ENCODE assay signal across 8 cellular contexts in the genomic region with DNA sequence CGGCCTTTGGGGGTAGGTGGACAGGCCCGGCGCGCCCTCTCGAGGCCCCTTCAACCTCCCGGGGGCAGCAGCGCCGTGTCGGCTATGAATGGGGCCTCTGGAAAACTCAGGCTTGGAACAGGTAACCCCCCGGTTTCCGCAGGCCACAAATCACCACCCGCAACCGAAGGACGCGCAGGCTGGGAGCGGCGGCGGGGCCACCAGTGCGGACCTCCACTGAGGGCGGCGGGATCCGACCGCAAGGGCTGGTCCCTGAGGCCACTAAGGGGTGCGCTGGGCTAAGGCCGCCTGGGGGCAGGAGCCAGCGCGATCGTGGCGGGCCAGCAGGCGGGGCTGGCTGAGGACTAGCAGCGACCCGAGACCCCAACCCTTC. TPM values are rescaled to one million over a fixed set of nuclear protein-coding genes. Genes with fewer than 3 reads are reported as not detected.
DNase-seq lines count a peak whose midpoint lies in the region; ATAC-seq and TF ChIP-seq lines count a peak whose summit lies in the region.

No MANE protein-coding gene starts in this region.

- H3K27ac ChIP-seq in neutrophil, result peak overlapping the region; percentile 96

- H3K9me3 Mint-ChIP-seq in activated B cell treated with CpG ODN at 0.5 μM for 24 hours, result no peaks in the 10 kb centered on the region

- peaks cover 41% of the 10 kb centered on the region for H3K36me3 ChIP-seq in neutrophil

- TF ChIP-seq CTCF in activated B cell treated with CpG ODN at 0.5 μM for 24 hours (IDR thresholded peaks at IDR 0.05) (no peak), fibroblast of villous mesenchyme (IDR thresholded peaks at IDR 0.05; ENCODE audit: insufficient read depth, low read depth, low read length) (peak; percentile 29), neutrophil (IDR thresholded peaks at IDR 0.05) (no peak)

- peak overlapping the region; percentile 91 for H3K4me3 Mint-ChIP-seq in activated B cell treated with CpG ODN at 0.5 μM for 24 hours

- CTCF ChIA-PET in activated B cell treated with CpG ODN at 0.5 μM for 24 hours (lab: Charles Lee), result interaction anchor here (0.6 to 2.2 kb wide), 10 partner anchors 10 to 524 kb away, joined by 3 to 22 read pairs (median 4); a partner anchor contains a TSS

- peaks cover 48 to 50% of the 10 kb centered on the region in 2 experiments for H3K4me1 ChIP-seq in neutrophil (ENCODE audit: control insufficient read depth in 1 of 2, insufficient read depth in 1 of 2, low read depth in 1 of 2, low read length in 1 of 2)

- H3K4me3 ChIP-seq in fibroblast of villous mesenchyme (ENCODE audit: low read depth, low read length) (peak overlapping the region; percentile 93), neutrophil (ENCODE audit: low read depth in 1 of 2, low read length in 1 of 2) (peak overlapping the region; percentile 89 to 100)

- POLR2A ChIA-PET in activated B cell treated with CpG ODN at 0.5 μM for 24 hours (lab: Charles Lee), result interaction anchor here (0.6 to 2.7 kb wide), 60 partner anchors 9 to 1862 kb away, joined by 3 to 111 read pairs (median 5); a partner anchor contains a TSS

- intact Hi-C loops in activated B cell treated with CpG ODN at 0.5 μM for 24 hours (cut with micrococcal nuclease), result loop anchor here (1.0 to 2.0 kb wide), 9 partner anchors 13 to 1767 kb away; a partner anchor contains a TSS

- ATAC-seq in GM19438 (IDR thresholded peaks at IDR 0.05; ENCODE audit: low read depth, unreplicated experiment) (peak; percentile 30), HG03520 (IDR thresholded peaks at IDR 0.05; ENCODE audit: unreplicated experiment) (peak; percentile 15), activated B cell treated with CpG ODN at 0.5 μM for 24 hours (ENCODE audit: low read depth) (peak; percentile 6)

- no peaks in the 10 kb centered on the region for H3K9me3 ChIP-seq in neutrophil

- H3K27me3 ChIP-seq in neutrophil, result no peaks in the 10 kb centered on the region

- peaks cover 2% of the 10 kb centered on the region for H3K27me3 Mint-ChIP-seq in activated B cell treated with CpG ODN at 0.5 μM for 24 hours

- peak; percentile 70 for DNase-seq in Daoy (ENCODE audit: low read depth)
- no peak for DNase-seq in activated B cell treated with CpG ODN at 0.5 μM for 24 hours
- no peak for DNase-seq in fibroblast of villous mesenchyme (ENCODE audit: low read depth)
- no peak for DNase-seq in GF-D8 (lab: John Stamatoyannopoulos, UW)
- no peak for DNase-seq in central memory CD4-positive, alpha-beta T cell

- peak overlapping the region; percentile 98 for H3K27ac Mint-ChIP-seq in activated B cell treated with CpG ODN at 0.5 μM for 24 hours

- peaks cover 65% of the 10 kb centered on the region for H3K36me3 Mint-ChIP-seq in activated B cell treated with CpG ODN at 0.5 μM for 24 hours (ENCODE audit: low read depth)

- H3K4me1 Mint-ChIP-seq in activated B cell treated with CpG ODN at 0.5 μM for 24 hours, result peaks cover 55% of the 10 kb centered on the region

RNA-seq across cellular contexts. Expression of a gene that starts 0.7 kb away (rescaled TPM):
- total RNA-seq in Daoy (2014; rRNA removed; shearing (Covaris generic)), result 241 and 299 TPM in 2 replicates
- total RNA-seq in activated B cell treated with CpG ODN at 0.5 μM for 24 hours (363 and 368 TPM in 2 replicates), fibroblast of villous mesenchyme (200 and 379 TPM in 2 replicates)

RNA-seq across cellular contexts. Expression of a gene that starts 12.9 kb away (rescaled TPM):
- 208 and 302 TPM in 2 replicates for total RNA-seq in Daoy (2014; rRNA removed; shearing (Covaris generic))
- total RNA-seq in activated B cell treated with CpG ODN at 0.5 μM for 24 hours, result 67.7 and 79.0 TPM in 2 replicates
- total RNA-seq in fibroblast of villous mesenchyme, result 44.0 and 57.0 TPM in 2 replicates

RNA-seq across cellular contexts. Expression of a gene that starts 17.6 kb away (rescaled TPM):
- 25.7 and 27.2 TPM in 2 replicates for total RNA-seq in Daoy (2014; rRNA removed; shearing (Covaris generic))
- 38.2 and 41.3 TPM in 2 replicates for total RNA-seq in activated B cell treated with CpG ODN at 0.5 μM for 24 hours
- 26.1 and 32.8 TPM in 2 replicates for total RNA-seq in fibroblast of villous mesenchyme

RNA-seq across cellular contexts. Expression of a gene that starts 50.9 kb away (rescaled TPM):
- not detected in 2 replicates for total RNA-seq in Daoy (2014; rRNA removed; shearing (Covaris generic))
- total RNA-seq in activated B cell treated with CpG ODN at 0.5 μM for 24 hours (not detected in 2 replicates), fibroblast of villous mesenchyme (under 0.01 TPM in 1 of 2 replicates, not detected in the other)
